24 cellular contexts compared by ENCODE assay signal in the genomic region with DNA sequence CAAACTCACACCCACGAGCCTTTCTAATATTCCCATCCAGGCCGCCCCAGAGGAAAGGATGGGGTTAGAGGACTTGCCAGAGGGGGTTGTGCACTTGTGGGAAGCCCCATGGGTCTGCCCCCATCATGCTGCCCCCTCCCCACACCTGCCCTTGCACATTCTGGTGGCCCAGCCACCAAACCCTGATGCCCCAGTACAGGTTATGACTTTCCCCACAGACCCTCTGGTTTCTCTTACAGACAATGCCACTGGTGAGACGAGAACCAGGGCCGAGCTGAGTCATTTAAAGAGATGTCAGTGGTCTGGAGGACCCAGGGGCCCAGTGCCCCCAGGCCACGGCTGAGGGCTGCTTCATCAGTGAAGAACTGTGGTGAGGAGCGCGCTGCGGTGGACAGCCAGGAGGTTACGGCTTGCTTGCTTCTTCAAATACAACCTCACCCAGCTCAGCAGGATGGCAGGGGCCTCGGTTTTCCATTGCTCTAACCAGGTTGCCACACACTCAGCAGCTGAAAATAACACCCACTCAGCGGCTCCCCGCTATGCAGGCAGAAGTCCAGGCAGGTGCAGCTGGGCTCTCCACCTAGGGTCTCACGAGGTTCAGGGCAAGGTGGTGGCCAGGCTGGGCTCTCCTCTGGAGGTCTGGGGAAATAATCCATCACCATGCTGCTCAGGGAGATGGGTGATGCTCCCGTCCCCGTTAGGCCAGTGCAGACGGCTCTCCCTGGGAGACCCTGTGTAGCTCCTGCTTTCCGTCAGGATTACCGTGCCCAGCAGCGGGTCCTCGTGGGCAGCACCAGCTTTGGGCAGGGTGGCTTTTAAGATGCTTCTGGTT. TPM values are rescaled to one million over a fixed set of nuclear protein-coding genes. Genes with fewer than 3 reads are reported as not detected.
A peak's percentile ranks its signal among the peaks of the same experiment; 100 is the strongest.
DNase-seq lines count a peak whose midpoint lies in the region; ATAC-seq and TF ChIP-seq lines count a peak whose summit lies in the region.
"Had no signal": no experiment of that assay in that cellular context is flagged by ENCODE, and none has a peak within 500 bp of the region (broad histone marks: within the 10 kb centered on the region; RNA-seq: fewer than 3 reads in every experiment).

No MANE protein-coding gene starts in this region.

- no peak overlapping the region for H2AFZ ChIP-seq in GM23338

- no peaks in the 10 kb centered on the region for H3K4me1 Mint-ChIP-seq in activated T-cell treated with anti-CD3 and anti-CD28 coated beads, Interleukin-2, amount 50 U/mL, for 24 hours (ENCODE audit: low read depth)
- no peaks in the 10 kb centered on the region for H3K4me1 Mint-ChIP-seq in activated T-cell treated with anti-CD3 and anti-CD28 coated beads, Interleukin-2, amount 50 U/mL, for 4 hours (ENCODE audit: low read depth)
- H3K4me1 Mint-ChIP-seq in activated B cell treated with CpG ODN at 0.5 μM for 24 hours (no peaks in the 10 kb centered on the region), GM23338 (no peaks in the 10 kb centered on the region)
- H3K4me1 Mint-ChIP-seq: activated CD4-positive, alpha-beta T cell treated with anti-CD3 and anti-CD28 coated beads for 36 hours; activated naive CD4-positive, alpha-beta T cell treated with anti-CD3 and anti-CD28 coated beads, Interleukin-2, amount 10 ng/mL, durations not matched to agents 7 days and 5 days; brain; nephron had no signal

- no peaks in the 10 kb centered on the region for H3K79me2 ChIP-seq in GM23338 (replicated peaks; ENCODE audit: insufficient read depth)

- H3K27ac ChIP-seq in sigmoid colon (no peak overlapping the region), GM23338 (ENCODE audit: low read depth) (no peak overlapping the region)
- H3K27ac ChIP-seq: left ventricle myocardium inferior, ovary had no signal

- H3K27ac Mint-ChIP-seq in activated T-cell treated with anti-CD3 and anti-CD28 coated beads, Interleukin-2, amount 50 U/mL, for 24 hours, result no peak overlapping the region
- no peak overlapping the region for H3K27ac Mint-ChIP-seq in activated B cell treated with CpG ODN at 0.5 μM for 24 hours
- H3K27ac Mint-ChIP-seq in GM23338, result no peak overlapping the region
- H3K27ac Mint-ChIP-seq: activated CD4-positive, alpha-beta T cell treated with anti-CD3 and anti-CD28 coated beads for 36 hours; activated naive CD4-positive, alpha-beta T cell treated with anti-CD3 and anti-CD28 coated beads, Interleukin-2, amount 10 ng/mL, durations not matched to agents 7 days and 5 days; activated T-cell treated with anti-CD3 and anti-CD28 coated beads, Interleukin-2, amount 50 U/mL, for 72 hours; brain; nephron had no signal

- peak; percentile 14 for DNase-seq in activated T-cell treated with anti-CD3 and anti-CD28 coated beads, Interleukin-2, amount 50 U/mL, for 24 hours
- DNase-seq in activated T-cell treated with anti-CD3 and anti-CD28 coated beads, Interleukin-2, amount 50 U/mL, for 4 hours, result no peak
- DNase-seq in NCI-H1417 (lab: John Stamatoyannopoulos, UW), result peak; percentile 66 to 91 (median 85)
- DNase-seq in activated B cell treated with CpG ODN at 0.5 μM for 24 hours, result peak; percentile 3
- DNase-seq in sigmoid colon, result peak; percentile 46
- no peak for DNase-seq in ecto neural progenitor cell (ENCODE audit: low spot score)
- no peak for DNase-seq in GM23338 (ENCODE audit: low spot score)
- DNase-seq: activated CD4-positive, alpha-beta T cell treated with anti-CD3 and anti-CD28 coated beads for 36 hours; activated naive CD4-positive, alpha-beta T cell treated with anti-CD3 and anti-CD28 coated beads, Interleukin-2, amount 10 ng/mL, durations not matched to agents 7 days and 5 days; activated T-cell treated with anti-CD3 and anti-CD28 coated beads, Interleukin-2, amount 50 U/mL, for 72 hours; left ventricle myocardium inferior; NCI-H1048; NCI-H2171; NCI-H69; ovary; retina; T-helper 2 cell; trophoblast cell had no signal

- H3K4me3 ChIP-seq in sigmoid colon (no peak overlapping the region), GM23338 (no peak overlapping the region)
- H3K4me3 ChIP-seq: HAP-1, left ventricle myocardium inferior, ovary, smooth muscle cell had no signal

- ATAC-seq in activated T-cell treated with anti-CD3 and anti-CD28 coated beads, Interleukin-2, amount 50 U/mL, for 4 hours, result no peak
- ATAC-seq in activated B cell treated with CpG ODN at 0.5 μM for 24 hours (ENCODE audit: low read depth) (no peak), HG03469 (IDR thresholded peaks at IDR 0.05; ENCODE audit: unreplicated experiment) (no peak), GM23338 (no peak)
- ATAC-seq: activated CD4-positive, alpha-beta T cell treated with anti-CD3 and anti-CD28 coated beads for 36 hours; activated T-cell treated with anti-CD3 and anti-CD28 coated beads, Interleukin-2, amount 50 U/mL, for 72 hours had no signal

- H3K27me3 ChIP-seq in sigmoid colon, result peaks cover 0 to 15% (median 0%) of the 10 kb centered on the region in 3 donors
- no peaks in the 10 kb centered on the region for H3K27me3 ChIP-seq in GM23338 (ENCODE audit: insufficient read depth)
- H3K27me3 ChIP-seq: ovary had no signal

- TF ChIP-seq EP300 in sigmoid colon (IDR thresholded peaks at IDR 0.05), result no peak

- H3K36me3 Mint-ChIP-seq in activated T-cell treated with anti-CD3 and anti-CD28 coated beads, Interleukin-2, amount 50 U/mL, for 24 hours (ENCODE audit: low read depth), result no peaks in the 10 kb centered on the region
- no peaks in the 10 kb centered on the region for H3K36me3 Mint-ChIP-seq in activated T-cell treated with anti-CD3 and anti-CD28 coated beads, Interleukin-2, amount 50 U/mL, for 4 hours (ENCODE audit: insufficient read depth)
- H3K36me3 Mint-ChIP-seq in activated B cell treated with CpG ODN at 0.5 μM for 24 hours (ENCODE audit: low read depth) (no peaks in the 10 kb centered on the region), GM23338 (ENCODE audit: low read depth) (no peaks in the 10 kb centered on the region)
- H3K36me3 Mint-ChIP-seq: activated naive CD4-positive, alpha-beta T cell treated with anti-CD3 and anti-CD28 coated beads, Interleukin-2, amount 10 ng/mL, durations not matched to agents 7 days and 5 days; IgD-negative memory B cell had no signal

- TF ChIP-seq CTCF in activated B cell treated with CpG ODN at 0.5 μM for 24 hours (IDR thresholded peaks at IDR 0.05), result no peak
- TF ChIP-seq CTCF in sigmoid colon (IDR thresholded peaks at IDR 0.05), result no peak
- no peak for TF ChIP-seq CTCF in GM23338 (conservative IDR thresholded peaks at IDR 0.05; ENCODE audit: low read depth in 2 of 2)

- no peaks in the 10 kb centered on the region for H3K9me3 ChIP-seq in sigmoid colon
- H3K9me3 ChIP-seq: HAP-1, left ventricle myocardium inferior, ovary had no signal

- H3K9me2 ChIP-seq in GM23338 (ENCODE audit: insufficient read depth), result no peaks in the 10 kb centered on the region

- no peaks in the 10 kb centered on the region for H3K27me3 Mint-ChIP-seq in activated T-cell treated with anti-CD3 and anti-CD28 coated beads, Interleukin-2, amount 50 U/mL, for 24 hours
- peaks cover 4% of the 10 kb centered on the region for H3K27me3 Mint-ChIP-seq in activated T-cell treated with anti-CD3 and anti-CD28 coated beads, Interleukin-2, amount 50 U/mL, for 4 hours (ENCODE audit: low read depth)
- H3K27me3 Mint-ChIP-seq in activated B cell treated with CpG ODN at 0.5 μM for 24 hours (peaks cover 2% of the 10 kb centered on the region), GM23338 (ENCODE audit: insufficient read depth, low read depth, poor library complexity) (peaks cover 3% of the 10 kb centered on the region)

- intact Hi-C loops in activated B cell treated with CpG ODN at 0.5 μM for 24 hours (cut with micrococcal nuclease), result no loop called here
- intact Hi-C loops in sigmoid colon (cut with DNase I), result no loop called here

- no peak overlapping the region for H3K4me3 Mint-ChIP-seq in activated T-cell treated with anti-CD3 and anti-CD28 coated beads, Interleukin-2, amount 50 U/mL, for 24 hours
- no peak overlapping the region for H3K4me3 Mint-ChIP-seq in activated T-cell treated with anti-CD3 and anti-CD28 coated beads, Interleukin-2, amount 50 U/mL, for 4 hours
- no peak overlapping the region for H3K4me3 Mint-ChIP-seq in activated B cell treated with CpG ODN at 0.5 μM for 24 hours
- no peak overlapping the region for H3K4me3 Mint-ChIP-seq in GM23338
- H3K4me3 Mint-ChIP-seq: activated CD4-positive, alpha-beta T cell treated with anti-CD3 and anti-CD28 coated beads for 36 hours; activated naive CD4-positive, alpha-beta T cell treated with anti-CD3 and anti-CD28 coated beads, Interleukin-2, amount 10 ng/mL, durations not matched to agents 7 days and 5 days; activated T-cell treated with anti-CD3 and anti-CD28 coated beads, Interleukin-2, amount 50 U/mL, for 72 hours; brain; IgD-negative memory B cell; nephron had no signal

- H3K9me3 Mint-ChIP-seq in activated T-cell treated with anti-CD3 and anti-CD28 coated beads, Interleukin-2, amount 50 U/mL, for 24 hours, result no peaks in the 10 kb centered on the region
- no peaks in the 10 kb centered on the region for H3K9me3 Mint-ChIP-seq in activated T-cell treated with anti-CD3 and anti-CD28 coated beads, Interleukin-2, amount 50 U/mL, for 4 hours
- H3K9me3 Mint-ChIP-seq in activated B cell treated with CpG ODN at 0.5 μM for 24 hours, result no peaks in the 10 kb centered on the region
- no peaks in the 10 kb centered on the region for H3K9me3 Mint-ChIP-seq in GM23338
- H3K9me3 Mint-ChIP-seq: activated naive CD4-positive, alpha-beta T cell treated with anti-CD3 and anti-CD28 coated beads, Interleukin-2, amount 10 ng/mL, durations not matched to agents 7 days and 5 days; activated T-cell treated with anti-CD3 and anti-CD28 coated beads, Interleukin-2, amount 50 U/mL, for 72 hours; brain; IgD-negative memory B cell; nephron had no signal

- no peaks in the 10 kb centered on the region for H3K36me3 ChIP-seq in sigmoid colon
- H3K36me3 ChIP-seq in GM23338 (ENCODE audit: insufficient read depth), result no peaks in the 10 kb centered on the region
- H3K36me3 ChIP-seq: HAP-1, ovary had no signal

- no peaks in the 10 kb centered on the region for H4K20me1 ChIP-seq in GM23338 (replicated peaks; ENCODE audit: insufficient read depth)

- POLR2A ChIA-PET in activated B cell treated with CpG ODN at 0.5 μM for 24 hours (lab: Charles Lee), result no interaction called here

- WGBS in sigmoid colon, 2 donors, result 85 to 90% methylated on average over 20 of the region's 20 CpGs

- no peak for TF ChIP-seq POLR2A in sigmoid colon (IDR thresholded peaks at IDR 0.05)

- CTCF ChIA-PET in activated B cell treated with CpG ODN at 0.5 μM for 24 hours (lab: Charles Lee), result no interaction called here

- H3K4me2 ChIP-seq in GM23338, result no peak overlapping the region
- H3K4me2 ChIP-seq: smooth muscle cell had no signal

- no peaks in the 10 kb centered on the region for H3F3A ChIP-seq in GM23338 (replicated peaks; ENCODE audit: low read depth)

- H3K4me1 ChIP-seq in sigmoid colon (no peaks in the 10 kb centered on the region), GM23338 (ENCODE audit: insufficient read depth) (no peaks in the 10 kb centered on the region)
- H3K4me1 ChIP-seq: HAP-1, left ventricle myocardium inferior had no signal

RNA-seq across cellular contexts. Expression of gene SNRPA1, which starts 13.8 kb away (rescaled TPM):
- 100 to 1,000 TPM; 229 to 264 (median 233) TPM for total RNA-seq in activated T-cell treated with anti-CD3 and anti-CD28 coated beads, Interleukin-2, amount 50 U/mL, for 4 hours
- 119 and 122 TPM in 2 replicates for total RNA-seq in activated B cell treated with CpG ODN at 0.5 μM for 24 hours
- 10 to 100 TPM; 26.0 to 40.5 (median 33.7) TPM for total RNA-seq in sigmoid colon
- 10 to 100 TPM; 57.7 to 76.3 (median 70.3) TPM for polyA plus RNA-seq in sigmoid colon
- total RNA-seq in GM23338 (2014; rRNA removed; shearing (Covaris generic)), result 128 and 170 TPM in 2 replicates
- 313 and 361 TPM in 2 replicates for polyA plus RNA-seq in GM23338 (2016; fragmentation: Nextera tagmentation; extraction: Ambion mirVana)

RNA-seq across cellular contexts. Expression of gene SELENOS, which starts 31.5 kb away (rescaled TPM):
- 10 to 100 TPM; 51.8 to 68.1 (median 55.2) TPM for total RNA-seq in activated T-cell treated with anti-CD3 and anti-CD28 coated beads, Interleukin-2, amount 50 U/mL, for 4 hours
- total RNA-seq in activated B cell treated with CpG ODN at 0.5 μM for 24 hours (23.7 and 24.5 TPM in 2 replicates), sigmoid colon (10 to 100 TPM; 39.3 to 62.1 (median 44.1) TPM)
- polyA plus RNA-seq in sigmoid colon (100 to 1,000 TPM in 1 of 3 donors, 10 to 100 TPM in 2; 55.9 to 127 (median 66.1) TPM), GM23338 (2016; fragmentation: Nextera tagmentation; extraction: Ambion mirVana) (106 and 108 TPM in 2 replicates)
- 37.0 and 77.2 TPM in 2 replicates for total RNA-seq in GM23338 (2014; rRNA removed; shearing (Covaris generic))

RNA-seq across cellular contexts. Expression of gene CHSY1, which starts 57.0 kb away (rescaled TPM):
- 10 to 100 TPM; 79.7 to 94.4 (median 88.0) TPM for total RNA-seq in activated T-cell treated with anti-CD3 and anti-CD28 coated beads, Interleukin-2, amount 50 U/mL, for 4 hours
- total RNA-seq in activated B cell treated with CpG ODN at 0.5 μM for 24 hours, result 16.5 and 20.4 TPM in 2 replicates
- 10 to 100 TPM; 11.2 to 13.6 (median 12.6) TPM for total RNA-seq in sigmoid colon
- polyA plus RNA-seq in sigmoid colon, result 1 to 10 TPM; 1.8 to 8.2 (median 2.3) TPM
- total RNA-seq in GM23338 (2014; rRNA removed; shearing (Covaris generic)), result 45.4 and 47.7 TPM in 2 replicates
- polyA plus RNA-seq in GM23338 (2016; fragmentation: Nextera tagmentation; extraction: Ambion mirVana), result 9.8 and 11.6 TPM in 2 replicates

Comparison
In these comparisons a context has a peak if more than half of its experiments do, and no peak if none do; other contexts are left out.
1. DNase-seq: peak in activated T-cell treated with anti-CD3 and anti-CD28 coated beads, Interleukin-2, amount 50 U/mL, for 24 hours (single experiment), NCI-H1417 (3 of 3), activated B cell treated with CpG ODN at 0.5 μM for 24 hours (single experiment) and sigmoid colon (single experiment); none in activated T-cell treated with anti-CD3 and anti-CD28 coated beads, Interleukin-2, amount 50 U/mL, for 4 hours (single experiment), ecto neural progenitor cell (single experiment) and GM23338 (single experiment).